In genomic region chr16:35590913-35591312, GRCh38 we compare ENCODE assay signal across 8 cellular contexts.
DNase-seq lines count a peak whose midpoint lies in the region; TF ChIP-seq lines count a peak whose summit lies in the region.
"Not testable (repeated sequence)": the region's sequence is repeated elsewhere in the genome, so short reads cannot be mapped to it uniquely, and the experiment has no call there.

No MANE protein-coding gene starts in this region.

- H4K20me1 ChIP-seq in MM.1S (ENCODE audit: insufficient read depth, low read length) = not testable (repeated sequence)

- not testable (repeated sequence) for H3K9me3 Mint-ChIP-seq in MCF 10A (ENCODE audit: unreplicated experiment)

- H3K9ac ChIP-seq in MM.1S (ENCODE audit: low read length); liver (ENCODE audit: low read depth in 1 of 2, low read length in 2 of 2): not testable (repeated sequence)

- H2AFZ ChIP-seq in MM.1S (ENCODE audit: low read length) = not testable (repeated sequence)

- H3F3A ChIP-seq in MM.1S (ENCODE audit: insufficient read depth, low read length) = not testable (repeated sequence)

- CTCF ChIA-PET in MCF 10A (lab: Yijun Ruan, JAX) = interaction anchor here (0.6 to 3.4 kb wide), 7 partner anchors 10 to 202 kb away, joined by 3 to 26 read pairs (median 4); no protein-coding TSS in a partner anchor

- not testable (repeated sequence) for H3K79me2 ChIP-seq in MM.1S (ENCODE audit: low read length)

- not testable (repeated sequence) for H3K9me2 ChIP-seq in MM.1S (replicated peaks; ENCODE audit: insufficient read depth, low read length)

- POLR2A ChIA-PET in MCF 10A (lab: Yijun Ruan, JAX) = interaction anchor here (1.3 kb wide), 1 partner anchor 9 kb away, joined by 5 read pairs; no protein-coding TSS in a partner anchor

- not testable (repeated sequence) for H3K4me1 ChIP-seq in MM.1S (ENCODE audit: low read length); liver (ENCODE audit: control insufficient read depth in 4 of 4, insufficient read depth in 4 of 4, low read length in 3 of 4)

- H3K36me3 Mint-ChIP-seq in MCF 10A (ENCODE audit: insufficient read depth, unreplicated experiment) = not testable (repeated sequence)

- H3K36me3 ChIP-seq in MM.1S (replicated peaks; ENCODE audit: insufficient read depth, low read length); liver (ENCODE audit: control insufficient read depth in 4 of 4, insufficient read depth in 3 of 4, low read depth in 1 of 4, low read length in 3 of 4): not testable (repeated sequence)

- TF ChIP-seq RAD21 in liver (IDR thresholded peaks at IDR 0.05) = peak; percentile 17 to 22

- 62% methylated on average over 7 of the region's 7 CpGs for WGBS in liver

- TF ChIP-seq CTCF in AG09309 (IDR thresholded peaks at IDR 0.05; ENCODE audit: control insufficient read depth, insufficient read depth, low read depth, low read length, missing control alignments) (peak; percentile 15), MM.1S (IDR thresholded peaks at IDR 0.05; ENCODE audit: low read length) (0 out of 2 replicates have a peak, but pooled peaks have one; percentile 3), MCF 10A (IDR thresholded peaks at IDR 0.05; ENCODE audit: unreplicated experiment) (peak; percentile 25)
- TF ChIP-seq CTCF in liver (IDR thresholded peaks at IDR 0.05; ENCODE audit: low read depth, low read length, missing input control) = not testable (repeated sequence)

- not testable (repeated sequence) for H3K4me3 Mint-ChIP-seq in MCF 10A (ENCODE audit: unreplicated experiment)

- H3K4me1 Mint-ChIP-seq in MCF 10A (ENCODE audit: insufficient read depth, unreplicated experiment) = not testable (repeated sequence)

- H3K27ac Mint-ChIP-seq in MCF 10A (ENCODE audit: low read depth, unreplicated experiment) = not testable (repeated sequence)

- not testable (repeated sequence) for DNase-seq in AG09309 (ENCODE audit: low read depth); MM.1S
- peak; percentile 1 for DNase-seq in ELR (ENCODE audit: low read depth)
- peak; percentile 26 for DNase-seq in HK-2 (ENCODE audit: unreplicated experiment)
- peak; percentile 1 for DNase-seq in NCI-H82 treated with DMSO at 0.1 percent for 48 hours (lab: John Stamatoyannopoulos, UW; ENCODE audit: unreplicated experiment)
- DNase-seq in SHP77 (lab: John Stamatoyannopoulos, UW) = peak; percentile 48 to 58
- peak; percentile 30 for DNase-seq in MCF 10A (ENCODE audit: unreplicated experiment)

- not testable (repeated sequence) for H3K27me3 Mint-ChIP-seq in MCF 10A (ENCODE audit: insufficient read depth, unreplicated experiment)

- H3K4me2 ChIP-seq in MM.1S (ENCODE audit: low read depth, low read length) = not testable (repeated sequence)

- H3K27me3 ChIP-seq in MM.1S (replicated peaks; ENCODE audit: insufficient read depth, low read length); liver (ENCODE audit: control insufficient read depth in 4 of 4, insufficient read depth in 4 of 4, low read length in 3 of 4): not testable (repeated sequence)

- not testable (repeated sequence) for BruUV-seq in MCF 10A (replicated peaks; lab: Mats Ljungman, UMichigan)

- H3K27ac ChIP-seq in MM.1S (ENCODE audit: low read length); liver (ENCODE audit: low read depth in 1 of 2, low read length in 2 of 2): not testable (repeated sequence)

- not testable (repeated sequence) for H3K4me3 ChIP-seq in AG09309 (ENCODE audit: control insufficient read depth, low read depth, low read length); MM.1S (ENCODE audit: low read length); liver (ENCODE audit: low read depth in 1 of 3, low read length in 3 of 3)

- intact Hi-C loops in MCF 10A (cut with micrococcal nuclease) = not testable (repeated sequence)

- H3K9me3 ChIP-seq in MM.1S (replicated peaks; ENCODE audit: insufficient read depth, low read length); liver (ENCODE audit: control insufficient read depth in 4 of 4, low read length in 3 of 4): not testable (repeated sequence)
